9 cellular contexts compared by ENCODE assay signal in the genomic region with DNA sequence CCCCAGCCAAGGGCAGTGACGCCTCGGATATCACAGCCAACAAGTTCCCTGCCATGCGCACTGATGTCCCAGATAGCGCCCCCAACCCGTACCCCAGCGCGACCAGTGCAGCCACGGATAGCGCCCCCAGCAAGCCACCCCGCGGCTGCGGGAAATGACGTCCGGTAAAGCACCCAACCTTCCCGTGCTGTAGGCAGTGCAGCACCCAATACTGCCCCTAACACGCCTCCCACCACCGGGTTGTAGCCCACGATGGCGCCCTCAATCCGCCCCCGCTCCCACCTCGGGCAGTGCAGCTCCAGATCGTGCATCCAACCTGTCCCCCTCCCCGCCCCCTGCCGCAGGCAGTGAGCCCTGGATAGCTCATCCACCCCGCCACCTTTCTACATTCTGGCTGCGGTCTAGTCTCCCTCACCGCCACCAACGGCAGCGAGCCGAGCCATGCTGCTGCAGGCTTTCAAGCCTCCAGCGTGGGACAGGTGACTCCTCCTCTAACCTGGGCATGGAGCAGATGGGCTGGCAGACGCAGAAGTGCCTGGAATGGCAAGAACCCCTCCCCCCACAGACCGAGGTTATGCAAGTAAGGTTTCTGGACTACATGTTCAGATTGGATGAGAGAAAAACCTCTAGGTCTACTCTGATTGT. TPM values are rescaled to one million over a fixed set of nuclear protein-coding genes. Genes with fewer than 3 reads are reported as not detected.
A peak's percentile ranks its signal among the peaks of the same experiment; 100 is the strongest.
DNase-seq lines count a peak whose midpoint lies in the region; ATAC-seq, FAIRE-seq and TF ChIP-seq lines count a peak whose summit lies in the region.
"Had no signal": no experiment of that assay in that cellular context is flagged by ENCODE, and none has a peak within 500 bp of the region (broad histone marks: within the 10 kb centered on the region; RNA-seq: fewer than 3 reads in every experiment).

No MANE protein-coding gene starts in this region.

- CTCF ChIA-PET in H1 (lab: Charles Lee; ENCODE audit: partially characterized antibody) = interaction anchor here (0.7 to 2.8 kb wide), 7 partner anchors 15 to 1480 kb away, joined by 3 to 14 read pairs (median 3); no protein-coding TSS in a partner anchor

- no peaks in the 10 kb centered on the region for H3K79me1 ChIP-seq in H1 (ENCODE audit: low read depth, low read length)

- intact Hi-C loops in posterior cingulate gyrus (cut with DNase I) (loop anchor here (10.0 kb wide), 1 partner anchor 60 kb away; no protein-coding TSS in a partner anchor), aorta (cut with DNase I) (no loop called here)

- DNase-seq in DMS53 (lab: John Stamatoyannopoulos, UW) (peak; percentile 82), DMS53 treated with DMSO at 0.1 percent for 48 hours (lab: John Stamatoyannopoulos, UW; ENCODE audit: unreplicated experiment) (no peak), OCI-M2 (lab: John Stamatoyannopoulos, UW; ENCODE audit: unreplicated experiment) (peak; percentile 34), H1 (ENCODE audit: low read depth in 1 of 2, low spot score in 2 of 2) (peak in 1 of 2 experiments; percentile 71), posterior cingulate gyrus (peak in 6 of 10 donors; percentile 23 to 89 (median 68)), DMS79 treated with DMSO at 0.1 percent for 48 hours (lab: John Stamatoyannopoulos, UW) (no peak), aorta (no peak), SIG-M5 (lab: John Stamatoyannopoulos, UW) (no peak)

- no peak overlapping the region for H3K4ac ChIP-seq in H1 (replicated peaks; ENCODE audit: insufficient read length, low read depth, low read length)

- peaks cover 20% of the 10 kb centered on the region for H3K23me2 ChIP-seq in H1 (ENCODE audit: low read depth, low read length)

- 5% methylated on average over 33 of the region's 34 CpGs; no CpG with 5 or more reads in 1 of the 2 experiments for WGBS in H1 (ENCODE audit: extremely low coverage in 1 of 2, insufficient coverage in 1 of 2, insufficient read length in 1 of 2, insufficient replicate concordance in 2 of 2, low coverage in 1 of 2, low lambda C conversion rate in 2 of 2, missing lambda C conversion rate in 1 of 2), 2 experiments
- 28 to 58% methylated on average over 34 of the region's 34 CpGs for WGBS in aorta, 2 donors

- peak overlapping the region; percentile 92 to 98 for H3K4me2 ChIP-seq in H1 (ENCODE audit: insufficient read depth in 1 of 2, low read depth in 2 of 2, low read length in 2 of 2)

- H2BK5ac ChIP-seq in H1 (ENCODE audit: low read depth, low read length) = no peak overlapping the region

- H2BK15ac ChIP-seq in H1 (ENCODE audit: low read length) = 0 out of 2 replicates have a peak overlapping the region, but pooled peaks have one; percentile 16

- H4K20me1 ChIP-seq in H1 (replicated peaks in 1 of 2; ENCODE audit: control insufficient read depth in 1 of 2, insufficient read depth in 2 of 2, low read length in 2 of 2) = peaks cover 0 to 4% of the 10 kb centered on the region in 2 experiments

- no peak overlapping the region for H4K91ac ChIP-seq in H1 (replicated peaks; ENCODE audit: insufficient read length, low read length)

- no peak for ATAC-seq in aorta (ENCODE audit: low FRiP score)

- no peak overlapping the region; a peak in 1 of 7 replicates for H3K9ac ChIP-seq in H1 (replicated peaks in 1 of 4; ENCODE audit: extremely low read depth in 1 of 4, low read depth in 3 of 4, low read length in 3 of 4)

- no peak overlapping the region for H3K14ac ChIP-seq in H1 (ENCODE audit: insufficient read length)

- no peak overlapping the region for H3K56ac ChIP-seq in H1 (replicated peaks; ENCODE audit: insufficient read length, low read depth, low read length)

- H3K27me3 ChIP-seq in H1 (replicated peaks in 1 of 4; ENCODE audit: control insufficient read depth in 3 of 4, extremely low read depth in 1 of 4, insufficient read depth in 3 of 4, low read length in 3 of 4) = peaks cover 19 to 47% (median 41%) of the 10 kb centered on the region in 4 experiments
- H3K27me3 ChIP-seq in aorta (ENCODE audit: control insufficient read depth in 1 of 2, insufficient read depth in 2 of 2, low read length in 1 of 2) = no peaks in the 10 kb centered on the region

- H2AK5ac ChIP-seq in H1 (ENCODE audit: low read depth, low read length) = no peak overlapping the region

- peak in 2 of 3 experiments; percentile 13 to 16; a peak in 2 of 4 replicates for TF ChIP-seq CTCF in H1 (IDR thresholded peaks at IDR 0.05; ENCODE audit: control extremely low read depth in 1 of 3, insufficient read depth in 1 of 3, low read depth in 1 of 3, low read length in 3 of 3)

- no peak overlapping the region for H3K23ac ChIP-seq in H1 (ENCODE audit: insufficient read length)

- no peak overlapping the region; the same call in 1 of the 2 replicates for H3K18ac ChIP-seq in H1 (ENCODE audit: extremely low read depth, low read length)

- no peak overlapping the region for H3K27ac ChIP-seq in H1 (ENCODE audit: low read depth, low read length)
- H3K27ac ChIP-seq in aorta (ENCODE audit: low read depth in 1 of 2, low read length in 2 of 2) = no peak overlapping the region

- no peak for TF ChIP-seq POLR2A in H1 (IDR thresholded peaks at IDR 0.05; ENCODE audit: control extremely low read depth in 1 of 2, low read depth in 2 of 2, low read length in 2 of 2)

- H3K9me3 ChIP-seq in H1 (ENCODE audit: insufficient read depth in 2 of 2, low read depth in 1 of 2, low read length in 1 of 2) = no peaks in the 10 kb centered on the region
- H3K9me3 ChIP-seq in aorta (ENCODE audit: control insufficient read depth, low read length) = no peaks in the 10 kb centered on the region

- no peak for FAIRE-seq in H1 (lab: Jason Lieb, UNC)
- FAIRE-seq: TTC549 had no signal

- no peak for TF ChIP-seq RAD21 in H1 (IDR thresholded peaks at IDR 0.05 in 1 of 2, conservative IDR thresholded peaks at IDR 0.05 in 1 of 2; ENCODE audit: low read depth in 2 of 2, low read length in 2 of 2)

- H2BK120ac ChIP-seq in H1 (replicated peaks; ENCODE audit: low read depth, low read length) = no peak overlapping the region

- no peaks in the 10 kb centered on the region for H3K36me3 ChIP-seq in H1 (ENCODE audit: control insufficient read depth in 2 of 4, insufficient read depth in 4 of 4, low read length in 3 of 4)
- H3K36me3 ChIP-seq in aorta (ENCODE audit: control insufficient read depth in 1 of 2, insufficient read depth in 2 of 2, low read length in 1 of 2) = no peaks in the 10 kb centered on the region

- no peak for TF ChIP-seq EP300 in H1 (IDR thresholded peaks at IDR 0.05; ENCODE audit: borderline replicate concordance in 1 of 2, low read depth in 2 of 2, low read length in 2 of 2)

- H2AFZ ChIP-seq in H1 (ENCODE audit: low read length) = peak overlapping the region; percentile 80; the same call in 1 of the 2 replicates

- POLR2A ChIA-PET in H1 (lab: Charles Lee; ENCODE audit: partially characterized antibody) = no interaction called here

- H4K5ac ChIP-seq in H1 (ENCODE audit: insufficient read length, low read depth, low read length) = no peak overlapping the region

- H3K4me1 ChIP-seq in H1 (replicated peaks in 1 of 4; ENCODE audit: control insufficient read depth in 3 of 4, insufficient read depth in 4 of 4, low read length in 3 of 4) = peaks cover 0 to 32% (median 15%) of the 10 kb centered on the region in 4 experiments; a peak in 5 of 7 replicates
- no peaks in the 10 kb centered on the region for H3K4me1 ChIP-seq in aorta (ENCODE audit: control insufficient read depth in 1 of 2, insufficient read depth in 2 of 2, low read length in 2 of 2)

- no peaks in the 10 kb centered on the region for H3K79me2 ChIP-seq in H1 (ENCODE audit: control insufficient read depth in 1 of 2, insufficient read depth in 2 of 2, low read length in 2 of 2)

- no peak overlapping the region for H2BK20ac ChIP-seq in H1 (ENCODE audit: low read length)

- H4K8ac ChIP-seq in H1 (ENCODE audit: extremely low read depth, insufficient read depth, low read length) = no peak overlapping the region; the same call in 1 of the 2 replicates

- H3K4me3 ChIP-seq in H1 (ENCODE audit: extremely low read depth in 1 of 4, insufficient read depth in 2 of 4, low read depth in 3 of 4, low read length in 4 of 4) = peak overlapping the region; percentile 41 to 61 (median 52)
- H3K4me3 ChIP-seq in aorta (ENCODE audit: low read length in 2 of 2) = no peak overlapping the region

- H2BK12ac ChIP-seq in H1 (ENCODE audit: low read depth, low read length) = no peak overlapping the region; the same call in 1 of the 2 replicates

RNA-seq across cellular contexts. Expression of gene RFPL2, which starts 0.5 kb away (rescaled TPM):
- total RNA-seq in H1 (2021; fragmentation: NEBNext Ultra II Directional; extraction: Animal tissue kit (Norgen Biotek cat#: 25700)) = 0.19 TPM in 1 of 2 replicates, not detected in the other
- polyA plus RNA-seq in H1 (2011; rRNA removed) (0.05 and 0.15 TPM in 2 replicates), aorta (not detected)
- 0.23 TPM for polyA plus RNA-seq in H1 (2011; cell fraction: cytosol; rRNA removed)
- polyA plus RNA-seq in H1 (2011; cell fraction: nucleus; rRNA removed) = 0.16 TPM
- polyA plus RNA-seq in H1 (2012, experiment 1 of 2) = 0.27 to 0.29 TPM (median 0.29 TPM) in 3 of 4 replicates, not detected in the other
- polyA plus RNA-seq in H1 (2012, experiment 2 of 2) = not detected
- polyA plus RNA-seq in H1 (2013, experiment 1 of 2) = 0.12 TPM
- polyA plus RNA-seq in H1 (2013, experiment 2 of 2) = 0.07 TPM
- polyA minus RNA-seq in H1 (2011; rRNA and poly(A)+ RNA removed) = 0.16 and 0.24 TPM in 2 replicates
- not detected for polyA minus RNA-seq in H1 (2011; cell fraction: cytosol; rRNA and poly(A)+ RNA removed)
- polyA minus RNA-seq in H1 (2011; cell fraction: nucleus; rRNA and poly(A)+ RNA removed) = not detected
- total RNA-seq in aorta = not detected

RNA-seq across cellular contexts. Expression of gene C22orf42, which starts 45.2 kb away (rescaled TPM):
- total RNA-seq in H1 (2021; fragmentation: NEBNext Ultra II Directional; extraction: Animal tissue kit (Norgen Biotek cat#: 25700)) = not detected in 2 replicates
- polyA plus RNA-seq in H1 (2011; rRNA removed) (0.25 and 0.50 TPM in 2 replicates), aorta (not detected)
- 0.25 TPM for polyA plus RNA-seq in H1 (2011; cell fraction: cytosol; rRNA removed)
- polyA plus RNA-seq in H1 (2011; cell fraction: nucleus; rRNA removed) = 0.51 TPM
- 0.26 to 0.69 TPM (median 0.31 TPM) in 4 replicates for polyA plus RNA-seq in H1 (2012, experiment 1 of 2)
- 0.24 TPM for polyA plus RNA-seq in H1 (2012, experiment 2 of 2)
- polyA plus RNA-seq in H1 (2013, experiment 1 of 2) = 0.26 TPM
- 0.35 TPM for polyA plus RNA-seq in H1 (2013, experiment 2 of 2)
- polyA minus RNA-seq in H1 (2011; rRNA and poly(A)+ RNA removed) = 0.19 and 0.73 TPM in 2 replicates
- polyA minus RNA-seq in H1 (2011; cell fraction: cytosol; rRNA and poly(A)+ RNA removed) = not detected
- 0.50 TPM for polyA minus RNA-seq in H1 (2011; cell fraction: nucleus; rRNA and poly(A)+ RNA removed)
- not detected for total RNA-seq in aorta

RNA-seq across cellular contexts. Expression of gene SLC5A4, which starts 50.8 kb away (rescaled TPM):
- total RNA-seq in H1 (2021; fragmentation: NEBNext Ultra II Directional; extraction: Animal tissue kit (Norgen Biotek cat#: 25700)) = not detected in 2 replicates
- polyA plus RNA-seq in H1 (2011; rRNA removed) = 0.06 and 0.17 TPM in 2 replicates
- 0.10 TPM for polyA plus RNA-seq in H1 (2011; cell fraction: cytosol; rRNA removed)
- 0.24 TPM for polyA plus RNA-seq in H1 (2011; cell fraction: nucleus; rRNA removed)
- polyA plus RNA-seq in H1 (2012, experiment 1 of 2) = 0.15 TPM in 2 of 4 replicates, not detected in the others
- not detected for polyA plus RNA-seq in H1 (2012, experiment 2 of 2)
- 0.10 TPM for polyA plus RNA-seq in H1 (2013, experiment 1 of 2)
- polyA plus RNA-seq in H1 (2013, experiment 2 of 2) = 0.02 TPM
- 0.71 and 0.82 TPM in 2 replicates for polyA minus RNA-seq in H1 (2011; rRNA and poly(A)+ RNA removed)
- polyA minus RNA-seq in H1 (2011; cell fraction: cytosol; rRNA and poly(A)+ RNA removed) = not detected
- polyA minus RNA-seq in H1 (2011; cell fraction: nucleus; rRNA and poly(A)+ RNA removed) = 0.40 TPM
- total RNA-seq in aorta = 1 to 10 TPM; 2.2 to 2.9 TPM
- under 1 TPM; 0.10 to 0.88 TPM for polyA plus RNA-seq in aorta

Comparison
In these comparisons a context has a peak if more than half of its experiments do, and no peak if none do; other contexts are left out.
1. DNase-seq: peak in DMS53 (single experiment), OCI-M2 (single experiment) and posterior cingulate gyrus (6 of 10); none in DMS53 treated with DMSO at 0.1 percent for 48 hours (single experiment), DMS79 treated with DMSO at 0.1 percent for 48 hours (single experiment), aorta (0 of 2) and SIG-M5 (single experiment).
2. H3K4me3 ChIP-seq: peak in H1 (4 of 4); none in aorta (0 of 2).